17 cellular contexts compared by ENCODE assay signal in the genomic region with DNA sequence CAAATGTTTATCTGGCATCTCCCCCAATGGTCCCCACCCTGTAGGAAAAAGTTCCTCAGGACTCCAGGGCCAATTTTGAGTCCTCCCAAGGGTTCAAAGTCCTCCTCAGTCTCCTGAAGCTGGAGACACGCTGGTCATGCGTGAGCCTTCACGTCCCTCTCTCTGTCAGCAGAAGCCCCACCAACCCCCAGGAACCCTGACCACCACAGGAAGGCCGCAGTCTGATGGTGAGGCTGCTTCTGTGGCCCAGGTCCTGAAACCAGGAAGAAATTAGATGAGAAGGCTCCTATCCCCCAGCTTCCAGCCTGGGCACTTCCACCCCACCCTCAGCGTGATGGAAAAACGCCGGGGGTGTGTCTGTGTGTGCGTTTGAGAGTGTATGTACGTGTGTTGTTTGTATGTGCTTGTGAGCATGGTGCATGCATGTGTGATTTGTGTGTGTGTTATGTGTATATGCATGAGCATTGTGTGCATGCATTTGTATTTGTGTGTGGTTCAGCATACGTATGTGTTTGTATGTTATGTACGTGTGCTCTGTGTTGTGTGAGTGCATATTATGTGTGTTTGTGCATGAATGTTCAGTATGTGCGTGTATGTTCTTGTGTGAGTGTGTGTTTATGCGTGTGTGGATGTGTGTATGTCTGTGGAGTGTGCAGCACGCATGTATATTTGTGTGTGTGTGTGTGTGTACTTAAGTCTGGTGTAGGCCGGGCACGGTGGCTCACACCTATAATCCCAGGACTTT.
DNase-seq lines count a peak whose midpoint lies in the region; ATAC-seq, FAIRE-seq and TF ChIP-seq lines count a peak whose summit lies in the region.
"Had no signal": no experiment of that assay in that cellular context is flagged by ENCODE, and none has a peak within 500 bp of the region (broad histone marks: within the 10 kb centered on the region; RNA-seq: fewer than 3 reads in every experiment).

No MANE protein-coding gene starts in this region.

- H3K4me1 ChIP-seq in tibial artery, result peaks cover 0 to 28% (median 20%) of the 10 kb centered on the region in 4 donors
- peaks cover 29% of the 10 kb centered on the region for H3K4me1 ChIP-seq in suprapubic skin

- peaks cover 0 to 13% (median 2%) of the 10 kb centered on the region in 7 donors for H3K9me3 Mint-ChIP-seq in naive B cell
- H3K9me3 Mint-ChIP-seq in nephron progenitor cell, result peaks cover 28% of the 10 kb centered on the region

- TF ChIP-seq CTCF in bronchial epithelial cell (IDR thresholded peaks at IDR 0.05; ENCODE audit: insufficient read depth, low read length, severe bottlenecking) (no peak), tibial artery (IDR thresholded peaks at IDR 0.05) (no peak), nephron progenitor cell (IDR thresholded peaks at IDR 0.05) (no peak), suprapubic skin (IDR thresholded peaks at IDR 0.05) (no peak)

- H3K36me3 ChIP-seq in bronchial epithelial cell (ENCODE audit: control insufficient read depth, insufficient read depth, low read length), result no peaks in the 10 kb centered on the region
- H3K36me3 ChIP-seq in tibial artery, result no peaks in the 10 kb centered on the region
- no peaks in the 10 kb centered on the region for H3K36me3 ChIP-seq in suprapubic skin
- H3K36me3 ChIP-seq: pancreas had no signal

- DNase-seq in left ventricle myocardium superior (peak; percentile 20), cardiac septum (ENCODE audit: low spot score) (no peak), bronchial epithelial cell (ENCODE audit: low read depth) (no peak), naive B cell (no peak), urothelium cell line (ENCODE audit: low spot score) (no peak), tibial artery (no peak), nephron progenitor cell (no peak), suprapubic skin (ENCODE audit: low spot score in 2 of 2) (no peak)
- DNase-seq: activated CD8-positive, alpha-beta memory T cell treated with anti-CD3 and anti-CD28 coated beads for 24 hours; NCI-H2029; NCI-H524; T-cell had no signal

- no peaks in the 10 kb centered on the region for H3K27me3 ChIP-seq in bronchial epithelial cell (ENCODE audit: control insufficient read depth, insufficient read depth, low read length)
- H3K27me3 ChIP-seq in tibial artery, result peaks cover 0 to 11% of the 10 kb centered on the region in 2 donors
- H3K27me3 ChIP-seq in suprapubic skin, result peaks cover 6% of the 10 kb centered on the region
- H3K27me3 ChIP-seq: pancreas had no signal

- peak overlapping the region; percentile 25 to 91 (median 78) for H3K27ac Mint-ChIP-seq in naive B cell
- H3K27ac Mint-ChIP-seq in nephron progenitor cell, result no peak overlapping the region
- H3K27ac Mint-ChIP-seq: dendritic cell treated with granulocyte-macrophage colony-stimulating factor and Interleukin-4, amounts not matched to agents 40 ng/mL and 50 ng/mL, for 4 days; T-cell had no signal

- no peak overlapping the region for H3K27ac ChIP-seq in tibial artery
- H3K27ac ChIP-seq in suprapubic skin, result no peak overlapping the region

- H3K4me1 Mint-ChIP-seq in naive B cell, result peaks cover 47 to 48% (median 47%) of the 10 kb centered on the region in 3 donors
- H3K4me1 Mint-ChIP-seq in nephron progenitor cell, result peaks cover 37% of the 10 kb centered on the region

- ATAC-seq in left ventricle myocardium superior, result no peak
- no peak for ATAC-seq in naive B cell (ENCODE audit: low read depth in 2 of 2)
- ATAC-seq: T-cell had no signal

- WGBS in suprapubic skin, result 93% methylated on average over 13 of the region's 16 CpGs

- H3K9me3 ChIP-seq in tibial artery (no peaks in the 10 kb centered on the region), suprapubic skin (no peaks in the 10 kb centered on the region)
- H3K9me3 ChIP-seq: pancreas had no signal

- H3K27me3 Mint-ChIP-seq in naive B cell, result peaks cover 5 to 21% (median 15%) of the 10 kb centered on the region in 3 donors
- peaks cover 19% of the 10 kb centered on the region for H3K27me3 Mint-ChIP-seq in nephron progenitor cell (ENCODE audit: low read depth, poor library complexity)

- no peak for TF ChIP-seq EP300 in suprapubic skin (IDR thresholded peaks at IDR 0.05)

- no peak overlapping the region for H3K4me3 ChIP-seq in bronchial epithelial cell (ENCODE audit: low read depth, low read length)
- no peak overlapping the region for H3K4me3 ChIP-seq in tibial artery
- no peak overlapping the region for H3K4me3 ChIP-seq in suprapubic skin
- H3K4me3 ChIP-seq: lung, pancreas had no signal

- FAIRE-seq in bronchial epithelial cell (lab: Jason Lieb, UNC), result peak; percentile 80
- peak; percentile 62 for FAIRE-seq in urothelium cell line (lab: Jason Lieb, UNC)
- FAIRE-seq: A204.1, G401.6, pancreas had no signal

- no peak for TF ChIP-seq POLR2A in suprapubic skin (IDR thresholded peaks at IDR 0.05)

- H3K36me3 Mint-ChIP-seq in naive B cell (peaks cover 0 to 15% of the 10 kb centered on the region in 2 donors), nephron progenitor cell (ENCODE audit: low read depth) (no peaks in the 10 kb centered on the region)
- H3K36me3 Mint-ChIP-seq: T-cell had no signal

- intact Hi-C loops in left ventricle myocardium superior (cut with micrococcal nuclease), result no loop called here
- intact Hi-C loops in cardiac septum (cut with DNase I), result loop anchor here (5.0 kb wide), 1 partner anchor 313 kb away; no protein-coding TSS in a partner anchor
- intact Hi-C loops in tibial artery (cut with DNase I; ENCODE audit: low total_unique reads), result no loop called here

- peak overlapping the region in 1 of 8 donors; percentile 14 for H3K4me3 Mint-ChIP-seq in naive B cell
- H3K4me3 Mint-ChIP-seq in nephron progenitor cell, result no peak overlapping the region
- H3K4me3 Mint-ChIP-seq: dendritic cell treated with granulocyte-macrophage colony-stimulating factor and Interleukin-4, amounts not matched to agents 40 ng/mL and 50 ng/mL, for 4 days; T-cell had no signal
